Comparison of ENCODE assay signal across 10 cellular contexts in the genomic region with DNA sequence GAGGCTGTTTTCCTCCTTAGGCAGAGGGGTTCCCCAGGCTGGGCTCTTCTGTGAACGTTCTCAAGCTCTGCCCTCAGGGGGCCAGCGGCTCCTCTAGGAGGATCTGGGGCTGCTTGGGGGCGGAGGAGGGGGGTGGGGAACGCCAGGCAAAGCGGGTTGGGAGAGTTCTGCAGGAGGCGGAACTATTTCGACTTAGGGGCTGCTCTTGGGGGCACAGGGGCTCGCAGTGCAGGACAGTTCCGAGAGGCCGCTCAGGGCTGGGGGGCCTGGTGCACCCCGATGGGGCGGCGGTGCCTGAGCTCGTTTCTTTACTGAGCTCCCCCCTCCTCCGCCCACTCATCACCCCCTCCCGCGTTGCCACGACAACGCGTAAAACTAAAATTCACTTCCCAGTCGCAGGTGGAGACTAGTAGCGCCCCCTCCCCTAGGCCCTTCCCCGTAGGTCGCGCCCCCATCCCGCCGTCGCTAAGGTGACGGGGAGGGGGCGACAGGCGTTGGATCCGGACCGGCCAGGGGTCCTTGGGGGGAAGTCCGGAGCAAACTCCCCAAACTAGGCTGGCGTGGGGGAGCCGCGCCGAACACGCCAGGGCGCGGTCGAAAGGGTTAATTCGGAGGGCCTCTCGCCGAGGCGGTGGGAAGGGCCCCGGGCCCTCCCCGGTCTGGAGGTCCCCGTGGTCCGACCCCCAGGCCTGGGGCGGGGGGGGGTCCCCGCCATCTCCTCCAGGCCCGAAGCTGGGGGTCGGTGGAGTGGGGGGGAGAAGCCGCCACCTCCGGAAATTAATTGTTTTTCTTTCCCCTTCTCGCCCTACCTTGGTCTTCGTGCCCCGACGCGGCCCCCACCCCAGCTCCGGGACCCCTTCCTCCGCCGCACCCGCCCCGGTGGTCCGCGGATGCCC. TPM values are rescaled to one million over a fixed set of nuclear protein-coding genes. Genes with fewer than 3 reads are reported as not detected.
A peak's percentile ranks its signal among the peaks of the same experiment; 100 is the strongest.
DNase-seq lines count a peak whose midpoint lies in the region; ATAC-seq and TF ChIP-seq lines count a peak whose summit lies in the region.
"Had no signal": no experiment of that assay in that cellular context is flagged by ENCODE, and none has a peak within 500 bp of the region (broad histone marks: within the 10 kb centered on the region; RNA-seq: fewer than 3 reads in every experiment).

No MANE protein-coding gene starts in this region.

- peak overlapping the region; percentile 33 to 52 (median 43) for H3K4me3 ChIP-seq in stomach
- H3K4me3 ChIP-seq: SJSA1 had no signal

- H3K27ac Mint-ChIP-seq in activated CD4-positive, alpha-beta T cell treated with anti-CD3 and anti-CD28 coated beads for 36 hours = no peak overlapping the region
- no peak overlapping the region for H3K27ac Mint-ChIP-seq in activated CD4-positive, alpha-beta T cell treated with anti-CD3 and anti-CD28 coated beads, Interleukin-2, amount 10 ng/mL, durations not matched to agents 7 days and 5 days

- no peak for TF ChIP-seq CTCF in stomach (IDR thresholded peaks at IDR 0.05)

- 2 to 8% (median 5%) methylated on average over 32 to 68 of the region's 68 CpGs for WGBS in stomach, 5 donors

- H3K36me3 Mint-ChIP-seq in activated CD4-positive, alpha-beta T cell treated with anti-CD3 and anti-CD28 coated beads for 36 hours (ENCODE audit: low read depth) = no peaks in the 10 kb centered on the region
- no peaks in the 10 kb centered on the region for H3K36me3 Mint-ChIP-seq in activated CD4-positive, alpha-beta T cell treated with anti-CD3 and anti-CD28 coated beads, Interleukin-2, amount 10 ng/mL, durations not matched to agents 7 days and 5 days (ENCODE audit: low read depth)

- H3K4me1 ChIP-seq in stomach = peaks cover 9 to 19% (median 14%) of the 10 kb centered on the region in 4 donors
- H3K4me1 ChIP-seq: SJSA1 had no signal

- TF ChIP-seq POLR2A in stomach (IDR thresholded peaks at IDR 0.05) = no peak

- no peaks in the 10 kb centered on the region for H3K9me3 Mint-ChIP-seq in activated CD4-positive, alpha-beta T cell treated with anti-CD3 and anti-CD28 coated beads for 36 hours (ENCODE audit: low read depth)
- H3K9me3 Mint-ChIP-seq in activated CD4-positive, alpha-beta T cell treated with anti-CD3 and anti-CD28 coated beads, Interleukin-2, amount 10 ng/mL, durations not matched to agents 7 days and 5 days = no peaks in the 10 kb centered on the region

- intact Hi-C loops in activated CD4-positive, alpha-beta T cell treated with anti-CD3 and anti-CD28 coated beads for 36 hours (cut with DNase I, micrococcal nuclease) = loop anchor here in 1 of 2 experiments (5.0 kb wide), 1 partner anchor 46 kb away; a partner anchor contains a TSS
- intact Hi-C loops in stomach (cut with DNase I; ENCODE audit: low total_unique reads) = no loop called here

- H3K27ac ChIP-seq in angular gyrus (ENCODE audit: low read depth, low read length) (peak overlapping the region; percentile 90), layer of hippocampus (ENCODE audit: low read depth, low read length) (peak overlapping the region; percentile 65), stomach (peak overlapping the region; percentile 30 to 72 (median 51))
- H3K27ac ChIP-seq: epithelial cell of prostate, SJSA1 had no signal

- H3K4me1 Mint-ChIP-seq in activated CD4-positive, alpha-beta T cell treated with anti-CD3 and anti-CD28 coated beads for 36 hours = peaks cover 5% of the 10 kb centered on the region
- H3K4me1 Mint-ChIP-seq in activated CD4-positive, alpha-beta T cell treated with anti-CD3 and anti-CD28 coated beads, Interleukin-2, amount 10 ng/mL, durations not matched to agents 7 days and 5 days = peaks cover 9% of the 10 kb centered on the region

- no peak for ATAC-seq in activated CD4-positive, alpha-beta T cell treated with anti-CD3 and anti-CD28 coated beads for 36 hours
- no peak for ATAC-seq in HG03097 (IDR thresholded peaks at IDR 0.05; ENCODE audit: low FRiP score, unreplicated experiment)

- H3K27me3 Mint-ChIP-seq in activated CD4-positive, alpha-beta T cell treated with anti-CD3 and anti-CD28 coated beads for 36 hours = peaks cover 30% of the 10 kb centered on the region
- H3K27me3 Mint-ChIP-seq in activated CD4-positive, alpha-beta T cell treated with anti-CD3 and anti-CD28 coated beads, Interleukin-2, amount 10 ng/mL, durations not matched to agents 7 days and 5 days = peaks cover 48% of the 10 kb centered on the region

- peak; percentile 40 for DNase-seq in activated CD4-positive, alpha-beta T cell treated with anti-CD3 and anti-CD28 coated beads for 36 hours
- no peak for DNase-seq in activated CD4-positive, alpha-beta T cell treated with anti-CD3 and anti-CD28 coated beads, Interleukin-2, amount 10 ng/mL, durations not matched to agents 7 days and 5 days
- DNase-seq in stomach (no peak), T-helper 2 cell (no peak), NCI-H187 (lab: John Stamatoyannopoulos, UW) (no peak)

- CTCF ChIA-PET in activated CD4-positive, alpha-beta T cell treated with anti-CD3 and anti-CD28 coated beads for 36 hours (lab: Charles Lee) = interaction anchor here (1.3 kb wide), 1 partner anchor 18 kb away, joined by 3 read pairs; no protein-coding TSS in a partner anchor
- CTCF ChIA-PET in activated CD4-positive, alpha-beta T cell treated with anti-CD3 and anti-CD28 coated beads, Interleukin-2, amount 10 ng/mL, durations not matched to agents 7 days and 5 days (lab: Charles Lee) = interaction anchor here (0.6 to 0.7 kb wide), 2 partner anchors 53 to 397 kb away, joined by 3 read pairs; no protein-coding TSS in a partner anchor

- H3K27me3 ChIP-seq in layer of hippocampus (ENCODE audit: control insufficient read depth, insufficient read depth, low read length) = peaks cover 10% of the 10 kb centered on the region
- peaks cover 8 to 73% (median 48%) of the 10 kb centered on the region in 3 donors for H3K27me3 ChIP-seq in stomach

- POLR2A ChIA-PET in activated CD4-positive, alpha-beta T cell treated with anti-CD3 and anti-CD28 coated beads for 36 hours (lab: Charles Lee) = no interaction called here
- POLR2A ChIA-PET in activated CD4-positive, alpha-beta T cell treated with anti-CD3 and anti-CD28 coated beads, Interleukin-2, amount 10 ng/mL, durations not matched to agents 7 days and 5 days (lab: Charles Lee) = no interaction called here

- no peaks in the 10 kb centered on the region for H3K36me3 ChIP-seq in stomach
- H3K36me3 ChIP-seq: SJSA1 had no signal

- no peaks in the 10 kb centered on the region for H3K9me3 ChIP-seq in stomach

- TF ChIP-seq EP300 in stomach (IDR thresholded peaks at IDR 0.05) = no peak

- no peak overlapping the region for H3K4me3 Mint-ChIP-seq in activated CD4-positive, alpha-beta T cell treated with anti-CD3 and anti-CD28 coated beads for 36 hours
- no peak overlapping the region for H3K4me3 Mint-ChIP-seq in activated CD4-positive, alpha-beta T cell treated with anti-CD3 and anti-CD28 coated beads, Interleukin-2, amount 10 ng/mL, durations not matched to agents 7 days and 5 days

RNA-seq across cellular contexts. Expression of a gene that starts 0.9 kb away (rescaled TPM):
- under 1 TPM; 0.14 to 0.16 TPM for total RNA-seq in activated CD4-positive, alpha-beta T cell treated with anti-CD3 and anti-CD28 coated beads for 36 hours
- total RNA-seq in activated CD4-positive, alpha-beta T cell treated with anti-CD3 and anti-CD28 coated beads, Interleukin-2, amount 10 ng/mL, durations not matched to agents 7 days and 5 days = under 1 TPM; 0.02 to 0.04 TPM
- total RNA-seq in stomach = 10 to 100 TPM in 2 of 5 donors, 1 to 10 TPM in 3; 2.5 to 31.2 (median 7.6) TPM
- 1 to 10 TPM; 3.2 to 5.4 (median 3.4) TPM for polyA plus RNA-seq in stomach

RNA-seq across cellular contexts. Expression of a gene that starts 45.5 kb away (rescaled TPM):
- total RNA-seq in activated CD4-positive, alpha-beta T cell treated with anti-CD3 and anti-CD28 coated beads for 36 hours = 10 to 100 TPM; 14.9 to 15.4 TPM
- total RNA-seq in activated CD4-positive, alpha-beta T cell treated with anti-CD3 and anti-CD28 coated beads, Interleukin-2, amount 10 ng/mL, durations not matched to agents 7 days and 5 days = 10 to 100 TPM; 64.2 to 66.5 TPM
- 10 to 100 TPM in 4 of 5 donors, 1 to 10 TPM in 1; 7.7 to 88.1 (median 46.8) TPM for total RNA-seq in stomach
- polyA plus RNA-seq in stomach = 10 to 100 TPM; 27.0 to 45.7 (median 41.2) TPM
